ENCODE assay signal across 1 cellular context in the genomic region with DNA sequence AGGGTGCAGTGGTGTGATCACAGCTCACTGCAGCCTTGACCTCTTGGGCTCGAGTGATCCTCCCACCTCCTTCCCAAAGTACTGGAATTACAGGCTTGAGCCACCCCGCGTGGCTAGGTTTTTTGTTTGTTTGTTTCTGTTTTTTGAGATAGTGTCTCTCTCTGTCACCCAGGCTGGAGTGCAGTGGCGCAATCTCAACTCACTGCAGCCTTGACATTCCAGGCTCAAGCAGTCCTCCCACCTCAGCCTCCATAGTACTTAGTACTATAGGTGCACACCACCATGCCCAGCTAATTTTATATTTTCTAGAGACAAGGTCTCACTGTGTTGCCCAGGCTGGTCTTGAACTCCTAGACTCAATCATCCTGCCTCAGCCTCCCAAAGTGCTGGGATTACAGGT.
A peak's percentile ranks its signal among the peaks of the same experiment; 100 is the strongest.
TF ChIP-seq lines count a peak whose summit lies in the region.

No MANE protein-coding gene starts in this region.

TF ChIP-seq in HepG2, 621 proteins besides CTCF, POLR2A, EP300 and RAD21:
- TF ChIP-seq ZNF263 (CRISPR knock-in tag; IDR thresholded peaks at IDR 0.05) = peak; percentile 74
- TF ChIP-seq, protein P1, sequence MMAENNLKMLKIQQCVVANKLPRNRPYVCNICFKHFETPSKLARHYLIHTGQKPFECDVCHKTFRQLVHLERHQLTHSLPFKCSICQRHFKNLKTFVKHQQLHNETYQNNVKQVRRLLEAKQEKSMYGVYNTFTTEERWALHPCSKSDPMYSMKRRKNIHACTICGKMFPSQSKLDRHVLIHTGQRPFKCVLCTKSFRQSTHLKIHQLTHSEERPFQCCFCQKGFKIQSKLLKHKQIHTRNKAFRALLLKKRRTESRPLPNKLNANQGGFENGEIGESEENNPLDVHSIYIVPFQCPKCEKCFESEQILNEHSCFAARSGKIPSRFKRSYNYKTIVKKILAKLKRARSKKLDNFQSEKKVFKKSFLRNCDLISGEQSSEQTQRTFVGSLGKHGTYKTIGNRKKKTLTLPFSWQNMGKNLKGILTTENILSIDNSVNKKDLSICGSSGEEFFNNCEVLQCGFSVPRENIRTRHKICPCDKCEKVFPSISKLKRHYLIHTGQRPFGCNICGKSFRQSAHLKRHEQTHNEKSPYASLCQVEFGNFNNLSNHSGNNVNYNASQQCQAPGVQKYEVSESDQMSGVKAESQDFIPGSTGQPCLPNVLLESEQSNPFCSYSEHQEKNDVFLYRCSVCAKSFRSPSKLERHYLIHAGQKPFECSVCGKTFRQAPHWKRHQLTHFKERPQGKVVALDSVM (CRISPR knock-in tag; IDR thresholded peaks at IDR 0.05) = peak; percentile 90
TF ChIP-seq in HepG2: peak in this region for 2; not testable (repeated sequence) for 619.
